ENCODE assay signal across 20 cellular contexts in genomic region chr10:79254333-79255006, GRCh38.
DNase-seq lines count a peak whose midpoint lies in the region; ATAC-seq and TF ChIP-seq lines count a peak whose summit lies in the region.
"Had no signal": no experiment of that assay in that cellular context is flagged by ENCODE, and none has a peak within 500 bp of the region (broad histone marks: within the 10 kb centered on the region; RNA-seq: fewer than 3 reads in every experiment).

No MANE protein-coding gene starts in this region.

- peaks cover 14% of the 10 kb centered on the region for H3K36me3 ChIP-seq in left ventricle myocardium inferior
- H3K36me3 ChIP-seq in heart left ventricle = peaks cover 0 to 27% (median 16%) of the 10 kb centered on the region in 9 donors
- peaks cover 3% of the 10 kb centered on the region for H3K36me3 ChIP-seq in OCI-LY3 (replicated peaks; ENCODE audit: low read depth, low read length)
- H3K36me3 ChIP-seq: ascending aorta, pancreas had no signal

- H4K20me1 ChIP-seq in OCI-LY3 (ENCODE audit: insufficient read depth, low read length) = peaks cover 58% of the 10 kb centered on the region; the same call in 1 of the 2 replicates

- TF ChIP-seq CTCF in left ventricle myocardium inferior (IDR thresholded peaks at IDR 0.05; ENCODE audit: borderline replicate concordance) = no peak
- TF ChIP-seq CTCF in heart left ventricle (IDR thresholded peaks at IDR 0.05) = no peak
- no peak for TF ChIP-seq CTCF in OCI-LY3 (IDR thresholded peaks at IDR 0.05; ENCODE audit: low read depth, low read length)

- 79 to 88% (median 84%) methylated on average over 12 to 18 of the region's 18 CpGs for WGBS in heart left ventricle, 4 donors

- H3K27ac ChIP-seq in left ventricle myocardium inferior (replicated peaks) (peak overlapping the region; percentile 22), heart left ventricle (peak overlapping the region in 1 of 12 donors; percentile 30), OCI-LY3 (ENCODE audit: low read length) (no peak overlapping the region), layer of hippocampus (ENCODE audit: low read depth, low read length) (peak overlapping the region; percentile 54), substantia nigra (ENCODE audit: low read depth, low read length, poor library complexity, severe bottlenecking) (peak overlapping the region; percentile 17)
- H3K27ac ChIP-seq: ascending aorta, HL-60, right atrium auricular region had no signal

- H3K9ac ChIP-seq in OCI-LY3 (ENCODE audit: low read length) = peak overlapping the region; percentile 12; the same call in 1 of the 2 replicates

- H3K4me1 ChIP-seq in left ventricle myocardium inferior = peaks cover 96% of the 10 kb centered on the region
- H3K4me1 ChIP-seq in heart left ventricle = peaks cover 0 to 78% (median 44%) of the 10 kb centered on the region in 12 donors
- peaks cover 75% of the 10 kb centered on the region for H3K4me1 ChIP-seq in OCI-LY3 (ENCODE audit: low read length)
- H3K4me1 ChIP-seq: pancreas had no signal

- peak overlapping the region; percentile 68 for H3K4me2 ChIP-seq in OCI-LY3 (ENCODE audit: low read length)

- intact Hi-C loops in left ventricle myocardium inferior (cut with micrococcal nuclease) (no loop called here), heart left ventricle (cut with DNase I) (no loop called here), head of caudate nucleus (cut with DNase I) (no loop called here)

- no peaks in the 10 kb centered on the region for H3K27me3 ChIP-seq in left ventricle myocardium inferior (ENCODE audit: low read depth)
- no peaks in the 10 kb centered on the region for H3K27me3 ChIP-seq in heart left ventricle
- H3K27me3 ChIP-seq in OCI-LY3 (ENCODE audit: low read depth, low read length) = no peaks in the 10 kb centered on the region
- H3K27me3 ChIP-seq in layer of hippocampus (ENCODE audit: control insufficient read depth, insufficient read depth, low read length) = no peaks in the 10 kb centered on the region
- H3K27me3 ChIP-seq: ascending aorta, pancreas, right atrium auricular region had no signal

- H2AFZ ChIP-seq in OCI-LY3 (ENCODE audit: low read depth, low read length) = no peak overlapping the region

- TF ChIP-seq POLR2A in heart left ventricle (IDR thresholded peaks at IDR 0.05) = no peak

- H3K9me3 ChIP-seq in left ventricle myocardium inferior (replicated peaks) (no peaks in the 10 kb centered on the region), heart left ventricle (no peaks in the 10 kb centered on the region), OCI-LY3 (ENCODE audit: insufficient read depth, low read length) (no peaks in the 10 kb centered on the region)
- H3K9me3 ChIP-seq: ascending aorta, pancreas, right atrium auricular region had no signal

- DNase-seq in left ventricle myocardium inferior (no peak), heart left ventricle (no peak), substantia nigra (lab: John Stamatoyannopoulos, UW) (peak in 1 of 49 donors; percentile 39), head of caudate nucleus (no peak), A172 (ENCODE audit: low spot score) (no peak)
- DNase-seq: activated CD4-positive, alpha-beta T cell treated with anti-CD3 and anti-CD28 coated beads, Interleukin-2, amount 10 ng/mL, durations not matched to agents 24 days and 14 days; COR-L47; effector CD8-positive, alpha-beta T cell; GOT3; mesendoderm; naive B cell; NCI-H526 treated with DMSO at 0.1 percent for 48 hours; SW 1271 had no signal

- no peak overlapping the region for H3K4me3 ChIP-seq in left ventricle myocardium inferior
- H3K4me3 ChIP-seq in heart left ventricle = no peak overlapping the region
- 0 out of 2 replicates have a peak overlapping the region, but pooled peaks have one; percentile 24 for H3K4me3 ChIP-seq in OCI-LY3 (ENCODE audit: low read length)
- H3K4me3 ChIP-seq: ascending aorta, pancreas, right atrium auricular region had no signal

- H3K79me2 ChIP-seq in OCI-LY3 (ENCODE audit: low read length) = peaks cover 91% of the 10 kb centered on the region

- no peak for ATAC-seq in heart left ventricle
- no peak for ATAC-seq in activated CD4-positive, CD25-positive, alpha-beta regulatory T cell treated with anti-CD3 and anti-CD28 coated beads, Interleukin-2, amount 50 U/mL, for 24 hours
